ENCODE assay signal across 9 cellular contexts in genomic region chr6:32664827-32665362, GRCh38. TPM values are rescaled to one million over a fixed set of nuclear protein-coding genes. Genes with fewer than 3 reads are reported as not detected.
DNase-seq lines count a peak whose midpoint lies in the region; ATAC-seq and FAIRE-seq lines count a peak whose summit lies in the region.
"Had no signal": no experiment of that assay in that cellular context is flagged by ENCODE, and none has a peak within 500 bp of the region (broad histone marks: within the 10 kb centered on the region; RNA-seq: fewer than 3 reads in every experiment).

No MANE protein-coding gene starts in this region.

- H3K4me3 Mint-ChIP-seq in CD4-positive, CD25-positive, alpha-beta regulatory T cell: peak overlapping the region; percentile 89 to 97 (median 94)
- H3K4me3 Mint-ChIP-seq in activated naive CD8-positive, alpha-beta T cell treated with anti-CD3 and anti-CD28 coated beads for 36 hours: peak overlapping the region; percentile 89

- peaks cover 18% of the 10 kb centered on the region for H3K4me1 ChIP-seq in CD4-positive, CD25-positive, alpha-beta regulatory T cell (ENCODE audit: control insufficient read depth, insufficient read depth, low read length, poor library complexity, severe bottlenecking)
- peaks cover 51% of the 10 kb centered on the region for H3K4me1 ChIP-seq in Karpas-422 (ENCODE audit: low read length)
- H3K4me1 ChIP-seq in mononuclear cell (ENCODE audit: insufficient read depth, low read length): peaks cover 41% of the 10 kb centered on the region

- no peaks in the 10 kb centered on the region for H4K20me1 ChIP-seq in Karpas-422 (ENCODE audit: insufficient read depth, low read depth, low read length)

- DNase-seq in CD4-positive, CD25-positive, alpha-beta regulatory T cell: peak; percentile 56 to 75 (median 61)
- peak; percentile 58 for DNase-seq in Karpas-422
- peak; percentile 58 for DNase-seq in activated naive CD8-positive, alpha-beta T cell treated with anti-CD3 and anti-CD28 coated beads for 36 hours
- no peak for DNase-seq in RCC 7860 (ENCODE audit: low spot score)
- no peak for DNase-seq in NCI-H748 (lab: John Stamatoyannopoulos, UW; ENCODE audit: unreplicated experiment)

- no peak overlapping the region for H2AFZ ChIP-seq in Karpas-422 (ENCODE audit: low read length)

- peaks cover 9% of the 10 kb centered on the region for H3K36me3 Mint-ChIP-seq in CD4-positive, CD25-positive, alpha-beta regulatory T cell
- H3K36me3 Mint-ChIP-seq in activated naive CD8-positive, alpha-beta T cell treated with anti-CD3 and anti-CD28 coated beads for 36 hours: peaks cover 19% of the 10 kb centered on the region

- peaks cover 13% of the 10 kb centered on the region for H3K79me2 ChIP-seq in Karpas-422 (ENCODE audit: low read length)

- peaks cover 18 to 63% (median 50%) of the 10 kb centered on the region in 4 donors for H3K4me1 Mint-ChIP-seq in CD4-positive, CD25-positive, alpha-beta regulatory T cell
- peaks cover 45% of the 10 kb centered on the region for H3K4me1 Mint-ChIP-seq in activated naive CD8-positive, alpha-beta T cell treated with anti-CD3 and anti-CD28 coated beads for 36 hours

- peaks cover 5% of the 10 kb centered on the region for H3K27me3 Mint-ChIP-seq in CD4-positive, CD25-positive, alpha-beta regulatory T cell
- H3K27me3 Mint-ChIP-seq in activated naive CD8-positive, alpha-beta T cell treated with anti-CD3 and anti-CD28 coated beads for 36 hours: peaks cover 21% of the 10 kb centered on the region

- H3K9me3 Mint-ChIP-seq in CD4-positive, CD25-positive, alpha-beta regulatory T cell: no peaks in the 10 kb centered on the region
- H3K9me3 Mint-ChIP-seq in activated naive CD8-positive, alpha-beta T cell treated with anti-CD3 and anti-CD28 coated beads for 36 hours: no peaks in the 10 kb centered on the region

- no peaks in the 10 kb centered on the region for H3K27me3 ChIP-seq in CD4-positive, CD25-positive, alpha-beta regulatory T cell (ENCODE audit: control insufficient read depth, insufficient read depth, low read length)
- H3K27me3 ChIP-seq in Karpas-422 (ENCODE audit: low read length) (no peaks in the 10 kb centered on the region), mononuclear cell (ENCODE audit: insufficient read depth, low read length) (no peaks in the 10 kb centered on the region)

- peak overlapping the region; percentile 73 for H3K4me2 ChIP-seq in Karpas-422 (ENCODE audit: low read depth, low read length, poor library complexity, severe bottlenecking)

- H3K27ac Mint-ChIP-seq in CD4-positive, CD25-positive, alpha-beta regulatory T cell: peak overlapping the region; percentile 94 to 96 (median 95)
- peak overlapping the region; percentile 73 for H3K27ac Mint-ChIP-seq in activated naive CD8-positive, alpha-beta T cell treated with anti-CD3 and anti-CD28 coated beads for 36 hours

- H3K4me3 ChIP-seq in CD4-positive, CD25-positive, alpha-beta regulatory T cell (ENCODE audit: low read depth, low read length): peak overlapping the region; percentile 92
- H3K4me3 ChIP-seq in Karpas-422 (ENCODE audit: low read length) (peak overlapping the region; percentile 83), mononuclear cell (ENCODE audit: low read length) (peak overlapping the region; percentile 59)
- H3K4me3 ChIP-seq: thoracic aorta had no signal

- no peaks in the 10 kb centered on the region for H3K9me3 ChIP-seq in CD4-positive, CD25-positive, alpha-beta regulatory T cell (ENCODE audit: control insufficient read depth in 2 of 2, low read length in 2 of 2)
- H3K9me3 ChIP-seq in Karpas-422 (ENCODE audit: low read length) (no peaks in the 10 kb centered on the region), mononuclear cell (ENCODE audit: low read depth, low read length) (no peaks in the 10 kb centered on the region)
- H3K9me3 ChIP-seq: thoracic aorta had no signal

- H3K9me2 ChIP-seq in Karpas-422 (replicated peaks; ENCODE audit: insufficient read depth, low read length): no peaks in the 10 kb centered on the region

- no peak for FAIRE-seq in RCC 7860 (lab: Jason Lieb, UNC)

- peak; percentile 37 to 54 for ATAC-seq in CD4-positive, CD25-positive, alpha-beta regulatory T cell (ENCODE audit: low read depth in 2 of 2)
- no peak for ATAC-seq in HG03175 (IDR thresholded peaks at IDR 0.05; ENCODE audit: unreplicated experiment)
- ATAC-seq in HG03520 (IDR thresholded peaks at IDR 0.05; ENCODE audit: unreplicated experiment): no peak

- peaks cover 2% of the 10 kb centered on the region for H3K36me3 ChIP-seq in CD4-positive, CD25-positive, alpha-beta regulatory T cell (ENCODE audit: control insufficient read depth, insufficient read depth, low read length)
- no peaks in the 10 kb centered on the region for H3K36me3 ChIP-seq in Karpas-422 (ENCODE audit: insufficient read depth, low read length)
- H3K36me3 ChIP-seq: thoracic aorta had no signal

- peak overlapping the region; percentile 82 for H3K27ac ChIP-seq in CD4-positive, CD25-positive, alpha-beta regulatory T cell (ENCODE audit: insufficient read depth, low read length, poor library complexity, severe bottlenecking)
- peak overlapping the region; percentile 86 for H3K27ac ChIP-seq in Karpas-422 (ENCODE audit: low read length)
- H3K27ac ChIP-seq: thoracic aorta had no signal

- peak overlapping the region; percentile 74 for H3K9ac ChIP-seq in Karpas-422 (ENCODE audit: low read length)

RNA-seq across cellular contexts. Expression of gene HLA-DQB1, which starts 1.6 kb away (rescaled TPM):
- 204 TPM for total RNA-seq in CD4-positive, CD25-positive, alpha-beta regulatory T cell
- 100 to 1,000 TPM in 2 of 4 donors, 10 to 100 TPM in 1, 1 to 10 TPM in 1; 6.1 to 234 (median 99.9) TPM for polyA plus RNA-seq in CD4-positive, CD25-positive, alpha-beta regulatory T cell
- total RNA-seq in Karpas-422 (2014; rRNA removed; shearing (Covaris generic); ENCODE audit: low replicate concordance): 79.1 and 126 TPM in 2 replicates
- 10 to 100 TPM; 13.9 to 17.5 TPM for total RNA-seq in activated naive CD8-positive, alpha-beta T cell treated with anti-CD3 and anti-CD28 coated beads for 36 hours
- 1.4 TPM for total RNA-seq in mononuclear cell

RNA-seq across cellular contexts. Expression of gene HLA-DQA1, which starts 27.7 kb away (rescaled TPM):
- 20.3 TPM for total RNA-seq in CD4-positive, CD25-positive, alpha-beta regulatory T cell
- polyA plus RNA-seq in CD4-positive, CD25-positive, alpha-beta regulatory T cell: 10 to 100 TPM in 3 of 4 donors, 1 to 10 TPM in 1; 4.2 to 86.7 (median 21.8) TPM
- total RNA-seq in Karpas-422 (2014; rRNA removed; shearing (Covaris generic); ENCODE audit: low replicate concordance): 216 and 309 TPM in 2 replicates
- 1 to 10 TPM; 4.4 to 5.3 TPM for total RNA-seq in activated naive CD8-positive, alpha-beta T cell treated with anti-CD3 and anti-CD28 coated beads for 36 hours
- total RNA-seq in mononuclear cell: 12.5 TPM

Comparison
In these comparisons a context has a peak if more than half of its experiments do, and no peak if none do; other contexts are left out.
1. ATAC-seq: peak in CD4-positive, CD25-positive, alpha-beta regulatory T cell (2 of 2); none in HG03175 (single experiment) and HG03520 (single experiment).
2. DNase-seq: peak in CD4-positive, CD25-positive, alpha-beta regulatory T cell (3 of 3), Karpas-422 (single experiment) and activated naive CD8-positive, alpha-beta T cell treated with anti-CD3 and anti-CD28 coated beads for 36 hours (single experiment); none in RCC 7860 (single experiment) and NCI-H748 (single experiment).
3. RNA of gene HLA-DQA1, which starts 27.7 kb away (total RNA-seq): 216 to 309 TPM in Karpas-422; 20.3 TPM in CD4-positive, CD25-positive, alpha-beta regulatory T cell (single experiment), 12.5 TPM in mononuclear cell (single experiment) and 4.4 to 5.3 TPM in activated naive CD8-positive, alpha-beta T cell treated with anti-CD3 and anti-CD28 coated beads for 36 hours; every median in the first group is over 10 times any median in the second.
4. Peak in every context shown above with its lines, with median percentiles within 50 percentile points of each other: H3K4me3 ChIP-seq.